In genomic region chr9:87193925-87194380, GRCh38 we compare ENCODE assay signal across 11 cellular contexts.
DNase-seq lines count a peak whose midpoint lies in the region; ATAC-seq, FAIRE-seq and TF ChIP-seq lines count a peak whose summit lies in the region.
"Had no signal": no experiment of that assay in that cellular context is flagged by ENCODE, and none has a peak within 500 bp of the region (broad histone marks: within the 10 kb centered on the region; RNA-seq: fewer than 3 reads in every experiment).

No MANE protein-coding gene starts in this region.

- no peak for TF ChIP-seq POLR2A in H54 (IDR thresholded peaks at IDR 0.05; ENCODE audit: low read depth, low read length)

- in situ Hi-C loops in brain microvascular endothelial cell (cut with HindIII; ENCODE audit: low pct_ligation_motif_present, low sequenced_read_pairs): no loop called here

- H3K4me3 ChIP-seq in brain microvascular endothelial cell (ENCODE audit: low read depth, low read length): no peak overlapping the region
- H3K4me3 ChIP-seq: right lobe of liver had no signal

- FAIRE-seq in H54 (lab: Jason Lieb, UNC): no peak

- peak overlapping the region; percentile 80 for H3K27ac ChIP-seq in brain microvascular endothelial cell
- H3K27ac ChIP-seq: right lobe of liver, WERI-Rb-1 had no signal

- H3K27me3 ChIP-seq in brain microvascular endothelial cell (replicated peaks): no peaks in the 10 kb centered on the region
- H3K27me3 ChIP-seq: right lobe of liver had no signal

- DNase-seq in H4 (ENCODE audit: low spot score): peak; percentile 88
- DNase-seq in brain microvascular endothelial cell: peak; percentile 86
- DNase-seq in kidney glomerular epithelial cell (lab: John Stamatoyannopoulos, UW): peak; percentile 89
- peak; percentile 90 for DNase-seq in stromal cell of bone marrow (ENCODE audit: low read depth)
- DNase-seq in H54 (ENCODE audit: insufficient read length, low spot score): no peak
- no peak for DNase-seq in activated T-cell treated with anti-CD3 and anti-CD28 coated beads for 4 hours
- no peak for DNase-seq in activated CD4-positive, CD25-positive, alpha-beta regulatory T cell treated with anti-CD3 and anti-CD28 coated beads, Interleukin-2, amount 50 U/mL, for 72 hours
- DNase-seq: right lobe of liver, SHP77 treated with DMSO at 0.1 percent for 48 hours, WERI-Rb-1 had no signal

- ATAC-seq in GM18868 (IDR thresholded peaks at IDR 0.05; ENCODE audit: unreplicated experiment): no peak

- TF ChIP-seq CTCF in brain microvascular endothelial cell (IDR thresholded peaks at IDR 0.05; ENCODE audit: low read depth, low read length, missing control alignments): no peak

- H3K36me3 ChIP-seq in brain microvascular endothelial cell (replicated peaks): no peaks in the 10 kb centered on the region
- H3K36me3 ChIP-seq: right lobe of liver, WERI-Rb-1 had no signal

Comparison
In these comparisons a context has a peak if more than half of its experiments do, and no peak if none do; other contexts are left out.
1. DNase-seq: peak in H4 (single experiment), brain microvascular endothelial cell (single experiment), kidney glomerular epithelial cell (single experiment) and stromal cell of bone marrow (single experiment); none in H54 (single experiment), activated T-cell treated with anti-CD3 and anti-CD28 coated beads for 4 hours (single experiment) and activated CD4-positive, CD25-positive, alpha-beta regulatory T cell treated with anti-CD3 and anti-CD28 coated beads, Interleukin-2, amount 50 U/mL, for 72 hours (single experiment).